Comparison of ENCODE assay signal across 15 cellular contexts in genomic region chr6:129417416-129418086, GRCh38.
A peak's percentile ranks its signal among the peaks of the same experiment; 100 is the strongest.
DNase-seq lines count a peak whose midpoint lies in the region; ATAC-seq, FAIRE-seq and TF ChIP-seq lines count a peak whose summit lies in the region.
"Had no signal": no experiment of that assay in that cellular context is flagged by ENCODE, and none has a peak within 500 bp of the region (broad histone marks: within the 10 kb centered on the region; RNA-seq: fewer than 3 reads in every experiment).

No MANE protein-coding gene starts in this region.

- no peak overlapping the region for H3K27ac ChIP-seq in K562 (ENCODE audit: extremely low read depth, low read depth, low read length)

- H3K9ac ChIP-seq in K562 (ENCODE audit: insufficient read depth in 1 of 2, low read depth in 2 of 2, low read length in 2 of 2), result no peak overlapping the region

- H3K9me1 ChIP-seq in K562 (ENCODE audit: control insufficient read depth, insufficient read depth, low read length), result no peaks in the 10 kb centered on the region

- peak; percentile 51 for ATAC-seq in K562
- ATAC-seq in left ventricle myocardium superior, result peak; percentile 8
- peak; percentile 32 for ATAC-seq in sciatic nerve
- ATAC-seq in GM18907 (IDR thresholded peaks at IDR 0.05; ENCODE audit: unreplicated experiment), result no peak

- H3K4me3 ChIP-seq in GM12865 (ENCODE audit: low read depth, low read length), result no peak overlapping the region
- no peak overlapping the region for H3K4me3 ChIP-seq in K562

- CTCF ChIA-PET in K562 (lab: Yijun Ruan, JAX; ENCODE audit: low intra/inter-chr PET ratio) (no interaction called here), GM10248 (lab: Yijun Ruan, JAX) (interaction anchor here (1.4 kb wide), 1 partner anchor 8 kb away, joined by 6 read pairs; no protein-coding TSS in a partner anchor)

- intact Hi-C loops in K562 (cut with micrococcal nuclease) (no loop called here), left ventricle myocardium superior (cut with micrococcal nuclease) (no loop called here), sciatic nerve (cut with DNase I) (no loop called here)

- no TSS peak for BruUV-seq in K562 (replicated peaks; lab: Mats Ljungman, UMichigan)

- no peaks in the 10 kb centered on the region for H3K79me2 ChIP-seq in K562 (ENCODE audit: control insufficient read depth, insufficient read depth, low read length)

- POLR2A ChIA-PET in K562 (lab: Yijun Ruan, JAX) (interaction anchor here (0.6 kb wide), 1 partner anchor 1992 kb away, joined by 4 read pairs; no protein-coding TSS in a partner anchor), GM10248 (lab: Yijun Ruan, JAX) (no interaction called here)

- TF ChIP-seq RAD21 in K562 (CRISPR knock-in tag; conservative IDR thresholded peaks at IDR 0.05 in 1 of 2, IDR thresholded peaks at IDR 0.05 in 1 of 2), result no peak

- no peaks in the 10 kb centered on the region for H4K20me1 ChIP-seq in K562 (replicated peaks; ENCODE audit: control insufficient read depth, insufficient read depth, low read length)

- 0 out of 5 replicates have a peak, but pooled peaks cover 0 to 2% of the 10 kb centered on the region in 2 experiments for H3K4me1 ChIP-seq in K562 (replicated peaks in 1 of 2; ENCODE audit: control insufficient read depth in 2 of 2, insufficient read depth in 2 of 2, low read length in 2 of 2)

- no peaks in the 10 kb centered on the region for H3K27me3 ChIP-seq in K562 (ENCODE audit: control insufficient read depth in 2 of 2, insufficient read depth in 2 of 2, low read length in 2 of 2)

- WGBS in K562 (ENCODE audit: insufficient coverage, low coverage, missing lambda C conversion rate), result 6% methylated on average over 8 of the region's 8 CpGs

- no peak for TF ChIP-seq CTCF in GM12865 (IDR thresholded peaks at IDR 0.05; ENCODE audit: insufficient read depth, low read depth, low read length, missing control alignments)
- TF ChIP-seq CTCF in K562 (IDR thresholded peaks at IDR 0.05 in 2 of 3, conservative IDR thresholded peaks at IDR 0.05 in 1 of 3; ENCODE audit: insufficient read depth in 2 of 3, low read depth in 1 of 3, low read length in 3 of 3), result no peak
- TF ChIP-seq CTCF in GM10248 (IDR thresholded peaks at IDR 0.05; ENCODE audit: control extremely low read depth, extremely low read depth, low read depth, missing control alignments), result no peak

- in situ Hi-C loops in K562 (cut with MboI), result no loop called here

- H3K9me3 ChIP-seq in K562 (replicated peaks; ENCODE audit: control insufficient read depth, insufficient read depth, low read depth, low read length), result no peaks in the 10 kb centered on the region

- H3K36me3 ChIP-seq in K562 (ENCODE audit: control insufficient read depth, insufficient read depth, low read length), result no peaks in the 10 kb centered on the region

- no peak for FAIRE-seq in K562 (lab: Jason Lieb, UNC)
- FAIRE-seq: A204.1, GM12892 had no signal

- H2AFZ ChIP-seq in K562 (ENCODE audit: low read depth, low read length), result peak overlapping the region; percentile 49; the same call in 1 of the 2 replicates

- DNase-seq in GM12865 (ENCODE audit: low read depth) (peak; percentile 7), K562 (ENCODE audit: extremely low read depth in 1 of 4, low spot score in 3 of 4) (no peak), left ventricle myocardium superior (no peak), sciatic nerve (ENCODE audit: low spot score) (no peak), activated gamma-delta T cell (lab: John Stamatoyannopoulos, UW) (no peak), COLO829 (ENCODE audit: low spot score) (no peak), GM10248 (ENCODE audit: extremely low spot score) (no peak)
- DNase-seq: C1 segment of cervical spinal cord; CD4-positive, alpha-beta T cell; DMS79; HCEC 1CT; HFFc6 had no signal

- TF ChIP-seq EP300 in K562 (IDR thresholded peaks at IDR 0.05; ENCODE audit: low read length), result no peak

- no peak for TF ChIP-seq POLR2A in K562 (conservative IDR thresholded peaks at IDR 0.05)

- H3K4me2 ChIP-seq in K562 (ENCODE audit: insufficient read depth, low read length), result no peak overlapping the region

TF ChIP-seq in K562, 482 proteins besides CTCF, POLR2A, EP300 and RAD21 (continues in another document):
- TF ChIP-seq ZNF512 (tag; IDR thresholded peaks at IDR 0.05) (no peak), ZBTB40 (IDR thresholded peaks at IDR 0.05) (no peak), ZBTB40 (CRISPR knock-in tag; IDR thresholded peaks at IDR 0.05) (no peak), SNAPC5 (CRISPR knock-in tag; IDR thresholded peaks at IDR 0.05) (no peak)
